14 cellular contexts compared by ENCODE assay signal in the genomic region with DNA sequence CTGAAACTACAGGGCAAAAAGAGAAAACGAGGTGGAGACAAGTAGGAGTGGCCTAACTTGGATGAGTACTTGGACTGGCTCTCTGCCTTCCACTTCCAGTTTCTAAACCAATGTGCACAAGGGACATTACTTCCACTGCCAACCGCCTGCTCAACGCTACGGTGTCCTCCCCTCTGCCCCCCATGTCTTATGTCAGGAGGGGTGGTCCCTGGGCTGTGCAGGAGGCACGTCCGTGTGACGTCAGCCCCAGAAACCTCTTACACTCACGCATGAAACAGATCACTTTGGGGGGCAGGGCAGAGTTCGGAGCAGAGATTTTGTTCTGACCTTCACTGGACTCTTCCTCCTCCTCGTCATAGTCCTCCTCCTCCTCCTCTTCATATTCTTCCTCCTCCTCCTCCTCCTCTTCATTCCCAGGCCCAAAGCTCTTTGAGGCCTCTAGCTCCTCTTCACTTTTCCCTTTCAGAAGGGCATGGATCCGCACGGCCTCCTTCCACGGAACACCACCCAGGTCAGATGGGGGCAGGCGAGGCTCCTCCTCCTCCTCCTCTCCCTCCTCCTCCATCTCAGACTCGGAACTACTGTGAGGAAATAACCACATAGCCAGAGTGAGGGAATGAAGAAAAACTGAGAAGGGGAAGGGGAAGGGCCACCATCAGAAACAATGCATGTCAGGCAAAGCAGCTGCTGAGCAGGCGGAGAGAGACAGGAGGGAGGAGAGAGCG. TPM values are rescaled to one million over a fixed set of nuclear protein-coding genes. Genes with fewer than 3 reads are reported as not detected.
DNase-seq lines count a peak whose midpoint lies in the region; ATAC-seq and TF ChIP-seq lines count a peak whose summit lies in the region.
"Had no signal": no experiment of that assay in that cellular context is flagged by ENCODE, and none has a peak within 500 bp of the region (broad histone marks: within the 10 kb centered on the region; RNA-seq: fewer than 3 reads in every experiment).

No MANE protein-coding gene starts in this region.

- no peaks in the 10 kb centered on the region for H3K9me3 Mint-ChIP-seq in brain

- H3K27ac Mint-ChIP-seq in brain = peak overlapping the region in 3 of 5 experiments; percentile 29 to 73 (median 38)
- H3K27ac Mint-ChIP-seq: activated CD4-positive, alpha-beta T cell treated with anti-CD3 and anti-CD28 coated beads for 36 hours had no signal

- peak overlapping the region in 6 of 10 experiments; percentile 8 to 29 (median 18); a peak in 5 of 20 replicates for H3K4me3 ChIP-seq in BLaER1 treated with 17β-estradiol and CSF1 and Interleukin-3, amounts not matched to agents 10 nM and 100 nM
- H3K4me3 ChIP-seq in skeletal muscle tissue (ENCODE audit: low read length in 3 of 3) = no peak overlapping the region
- H3K4me3 ChIP-seq: cardiac muscle cell, GM12878 had no signal

- DNase-seq in activated T-cell treated with anti-CD3 and anti-CD28 coated beads, Interleukin-2, amount 50 U/mL, for 48 hours = no peak
- DNase-seq in activated effector memory CD4-positive, alpha-beta T cell treated with anti-CD3 and anti-CD28 coated beads, Interleukin-2, amount 50 U/mL, for 16 hours = no peak
- DNase-seq in posterior vena cava (ENCODE audit: low spot score) = no peak
- DNase-seq: activated CD4-positive, alpha-beta T cell treated with anti-CD3 and anti-CD28 coated beads for 36 hours; DMS79 treated with DMSO at 0.1 percent for 48 hours; NCI-H1930; stimulated activated CD4-positive, alpha-beta T cell treated with anti-CD3 and anti-CD28 coated beads, Interleukin-12 subunit alpha, Interleukin-12 subunit beta, amount 100 ng/mL, for 4 hours had no signal

- no peaks in the 10 kb centered on the region for H3K27me3 ChIP-seq in BLaER1 treated with 17β-estradiol and CSF1 and Interleukin-3, amounts not matched to agents 10 nM and 100 nM
- H3K27me3 ChIP-seq in layer of hippocampus (ENCODE audit: control insufficient read depth, insufficient read depth, low read length) (no peaks in the 10 kb centered on the region), skeletal muscle tissue (ENCODE audit: control insufficient read depth in 3 of 3, insufficient read depth in 3 of 3, low read length in 3 of 3) (no peaks in the 10 kb centered on the region)
- H3K27me3 ChIP-seq: cardiac muscle cell had no signal

- no peak for ATAC-seq in GM18868 (IDR thresholded peaks at IDR 0.05; ENCODE audit: unreplicated experiment)
- ATAC-seq: activated CD4-positive, alpha-beta T cell treated with anti-CD3 and anti-CD28 coated beads for 36 hours had no signal

- peaks cover 0 to 55% (median 30%) of the 10 kb centered on the region in 11 experiments; a peak in 17 of 22 replicates for H4K20me1 ChIP-seq in BLaER1 treated with 17β-estradiol and CSF1 and Interleukin-3, amounts not matched to agents 10 nM and 100 nM

- H3K4me1 ChIP-seq in BLaER1 treated with 17β-estradiol and CSF1 and Interleukin-3, amounts not matched to agents 10 nM and 100 nM = peaks cover 34 to 72% (median 69%) of the 10 kb centered on the region in 10 experiments
- peaks cover 49 to 69% (median 60%) of the 10 kb centered on the region in 3 donors for H3K4me1 ChIP-seq in skeletal muscle tissue (ENCODE audit: control insufficient read depth in 3 of 3, insufficient read depth in 3 of 3, low read length in 3 of 3)

- peaks cover 20% of the 10 kb centered on the region for H3K36me3 Mint-ChIP-seq in brain

- peak overlapping the region; percentile 5 to 73 (median 63); a peak in 21 of 22 replicates for H3K27ac ChIP-seq in BLaER1 treated with 17β-estradiol and CSF1 and Interleukin-3, amounts not matched to agents 10 nM and 100 nM
- peak overlapping the region; percentile 55 for H3K27ac ChIP-seq in layer of hippocampus (ENCODE audit: low read depth, low read length)
- peak overlapping the region; percentile 33 for H3K27ac ChIP-seq in skeletal muscle tissue (ENCODE audit: low read depth, low read length)
- H3K27ac ChIP-seq: cardiac muscle cell had no signal

- TF ChIP-seq CTCF in brain (conservative IDR thresholded peaks at IDR 0.05) = no peak

- H3K4me2 ChIP-seq in BLaER1 treated with 17β-estradiol and CSF1 and Interleukin-3, amounts not matched to agents 10 nM and 100 nM = peak overlapping the region; percentile 77 to 95 (median 84)

- intact Hi-C loops in posterior vena cava (cut with DNase I) = loop anchor here (2.0 to 5.0 kb wide), 3 partner anchors 206 to 246 kb away; a partner anchor contains a TSS

- peaks cover 0 to 38% (median 17%) of the 10 kb centered on the region in 11 experiments; a peak in 14 of 22 replicates for H3K36me3 ChIP-seq in BLaER1 treated with 17β-estradiol and CSF1 and Interleukin-3, amounts not matched to agents 10 nM and 100 nM
- H3K36me3 ChIP-seq in skeletal muscle tissue (ENCODE audit: control insufficient read depth in 3 of 3, insufficient read depth in 3 of 3, low read length in 3 of 3) = peaks cover 12 to 26% (median 22%) of the 10 kb centered on the region in 3 donors

- H3K4me3 Mint-ChIP-seq in brain = no peak overlapping the region
- H3K4me3 Mint-ChIP-seq: activated CD4-positive, alpha-beta T cell treated with anti-CD3 and anti-CD28 coated beads for 36 hours had no signal

- no peaks in the 10 kb centered on the region for H3K9me3 ChIP-seq in BLaER1 treated with 17β-estradiol and CSF1 and Interleukin-3, amounts not matched to agents 10 nM and 100 nM (replicated peaks in 1 of 11)
- H3K9me3 ChIP-seq in skeletal muscle tissue (ENCODE audit: control insufficient read depth in 3 of 3, low read length in 3 of 3) = no peaks in the 10 kb centered on the region

- H3K27me3 Mint-ChIP-seq in brain = no peaks in the 10 kb centered on the region
- H3K27me3 Mint-ChIP-seq: activated CD4-positive, alpha-beta T cell treated with anti-CD3 and anti-CD28 coated beads for 36 hours had no signal

- peak overlapping the region; percentile 5 to 60 (median 49); a peak in 19 of 22 replicates for H3K9ac ChIP-seq in BLaER1 treated with 17β-estradiol and CSF1 and Interleukin-3, amounts not matched to agents 10 nM and 100 nM
- peak overlapping the region in 2 of 3 donors; percentile 17 to 64 for H3K9ac ChIP-seq in skeletal muscle tissue (ENCODE audit: low read depth in 1 of 3, low read length in 3 of 3)

- peaks cover 8% of the 10 kb centered on the region for H3K4me1 Mint-ChIP-seq in brain

RNA-seq across cellular contexts. Expression of a gene that starts 57.4 kb away (rescaled TPM):
- polyA plus RNA-seq in brain (ENCODE audit: insufficient read depth, low read depth, low replicate concordance) = 36.7 TPM
- total RNA-seq in skeletal muscle tissue (10.4 TPM), posterior vena cava (10 to 100 TPM; 11.8 to 13.0 TPM)

Comparison
In these comparisons a context has a peak if more than half of its experiments do, and no peak if none do; other contexts are left out.
1. H3K4me3 ChIP-seq: peak in BLaER1 treated with 17β-estradiol and CSF1 and Interleukin-3, amounts not matched to agents 10 nM and 100 nM (6 of 10); none in skeletal muscle tissue (0 of 3).
2. Peak in every context shown above with its lines, with median percentiles within 50 percentile points of each other: H3K27ac ChIP-seq.